Comparison of ENCODE assay signal across 34 cellular contexts in genomic region chr1:6165027-6165426, GRCh38.
"Had no signal": no experiment of that assay in that cellular context is flagged by ENCODE, and none has a peak within 500 bp of the region (broad histone marks: within the 10 kb centered on the region; RNA-seq: fewer than 3 reads in every experiment).

No MANE protein-coding gene starts in this region.

- ATAC-seq: activated CD4-positive, CD25-positive, alpha-beta regulatory T cell treated with anti-CD3 and anti-CD28 coated beads, Interleukin-2, amount 50 U/mL, for 24 hours; activated CD8-positive, alpha-beta T cell treated with anti-CD3 and anti-CD28 coated beads for 36 hours; activated T-cell treated with anti-CD3 and anti-CD28 coated beads, Interleukin-2, amount 50 U/mL, for 4 hours; activated T-helper 17 cell treated with anti-CD3 and anti-CD28 coated beads, Interleukin-2, amount 50 U/mL, for 72 hours; body of pancreas; effector memory CD8-positive, alpha-beta T cell; foreskin keratinocyte; gastrocnemius medialis; T-helper 17 cell had no signal

- H3K27ac ChIP-seq: body of pancreas, breast epithelium, cardiac muscle cell, coronary artery, esophagus muscularis mucosa, foreskin keratinocyte, gastrocnemius medialis, WERI-Rb-1 had no signal

- H3K36me3 ChIP-seq: breast epithelium, cardiac muscle cell, esophagus muscularis mucosa, gastrocnemius medialis, WERI-Rb-1 had no signal

- H3K27me3 ChIP-seq: body of pancreas had no signal

- H3K4me3 Mint-ChIP-seq: activated B cell treated with CpG ODN at 0.5 μM for 24 hours; activated CD8-positive, alpha-beta T cell treated with anti-CD3 and anti-CD28 coated beads for 36 hours; activated naive CD8-positive, alpha-beta T cell; activated T-cell treated with anti-CD3 and anti-CD28 coated beads, Interleukin-2, amount 50 U/mL, for 4 hours; activated T-helper 17 cell treated with anti-CD3 and anti-CD28 coated beads, Interleukin-2, amount 50 U/mL, for 72 hours; dendritic cell treated with granulocyte-macrophage colony-stimulating factor and Interleukin-4, amounts not matched to agents 40 ng/mL and 50 ng/mL, for 4 days; effector memory CD8-positive, alpha-beta T cell; T-helper 17 cell; T-helper 2 cell treated with Interferon-gamma antibody and Interleukin-4, amounts not matched to agents 5 μg/mL and 100 μg/mL, for 36 hours had no signal

- H3K27ac Mint-ChIP-seq: activated B cell treated with CpG ODN at 0.5 μM for 24 hours; activated CD8-positive, alpha-beta T cell treated with anti-CD3 and anti-CD28 coated beads for 36 hours; activated naive CD8-positive, alpha-beta T cell; activated T-helper 17 cell treated with anti-CD3 and anti-CD28 coated beads, Interleukin-2, amount 50 U/mL, for 72 hours; dendritic cell treated with granulocyte-macrophage colony-stimulating factor and Interleukin-4, amounts not matched to agents 40 ng/mL and 50 ng/mL, for 4 days; effector memory CD8-positive, alpha-beta T cell; T-helper 17 cell; T-helper 2 cell treated with Interferon-gamma antibody and Interleukin-4, amounts not matched to agents 5 μg/mL and 100 μg/mL, for 36 hours had no signal

- H3K4me1 ChIP-seq: body of pancreas, breast epithelium, esophagus muscularis mucosa, foreskin keratinocyte, gastrocnemius medialis had no signal

- H3K9me3 Mint-ChIP-seq: activated B cell treated with CpG ODN at 0.5 μM for 24 hours; activated CD8-positive, alpha-beta T cell treated with anti-CD3 and anti-CD28 coated beads for 36 hours; activated T-cell treated with anti-CD3 and anti-CD28 coated beads, Interleukin-2, amount 50 U/mL, for 4 hours; activated T-helper 17 cell treated with anti-CD3 and anti-CD28 coated beads, Interleukin-2, amount 50 U/mL, for 72 hours; dendritic cell treated with granulocyte-macrophage colony-stimulating factor and Interleukin-4, amounts not matched to agents 40 ng/mL and 50 ng/mL, for 4 days; effector memory CD8-positive, alpha-beta T cell; T-helper 2 cell treated with Interferon-gamma antibody and Interleukin-4, amounts not matched to agents 5 μg/mL and 100 μg/mL, for 36 hours had no signal

- H3K9me3 ChIP-seq: body of pancreas, breast epithelium, esophagus muscularis mucosa, gastrocnemius medialis had no signal

- H3K36me3 Mint-ChIP-seq: activated naive CD8-positive, alpha-beta T cell had no signal

- DNase-seq: activated B cell treated with CpG ODN at 0.5 μM for 24 hours; activated CD4-positive, alpha-beta T cell treated with anti-CD3 and anti-CD28 coated beads for 48 hours; activated CD4-positive, alpha-beta T cell treated with anti-CD3 and anti-CD28 coated beads, Interleukin-2, amount 50 U/mL, for 1 hour; activated CD4-positive, alpha-beta T cell treated with anti-CD3 and anti-CD28 coated beads, Interleukin-2, amount 50 U/mL, for 48 hours; activated CD8-positive, alpha-beta memory T cell treated with anti-CD3 and anti-CD28 coated beads for 24 hours; activated CD8-positive, alpha-beta T cell treated with anti-CD3 and anti-CD28 coated beads for 36 hours; activated effector memory CD4-positive, alpha-beta T cell treated with Interleukin-2 at 50 U/mL for 16 hours; activated gamma-delta T cell treated with Interleukin-2 at 50 U/mL for 16 hours; activated naive CD4-positive, alpha-beta T cell treated with anti-CD3 and anti-CD28 coated beads, Interleukin-2, amount 50 U/mL, for 16 hours; activated naive CD4-positive, alpha-beta T cell treated with Interleukin-2 at 50 U/mL for 16 hours; activated T-cell treated with anti-CD3 and anti-CD28 coated beads, Interleukin-2, amount 50 U/mL, for 4 hours; amniotic stem cell; aorta; body of pancreas; central memory CD4-positive, alpha-beta T cell; cerebellar nuclear complex; effector CD4-positive, alpha-beta T cell; effector memory CD8-positive, alpha-beta T cell; erythroblast; foreskin keratinocyte; gastrocnemius medialis; T-helper 1 cell; T-helper 17 cell; T1000; WERI-Rb-1 had no signal

- H3K4me3 ChIP-seq: body of pancreas, breast epithelium, cardiac muscle cell, coronary artery, esophagus muscularis mucosa, gastrocnemius medialis had no signal

- H3K4me1 Mint-ChIP-seq: activated B cell treated with CpG ODN at 0.5 μM for 24 hours; activated T-helper 17 cell treated with anti-CD3 and anti-CD28 coated beads, Interleukin-2, amount 50 U/mL, for 72 hours had no signal
